Comparison of ENCODE assay signal across 8 cellular contexts in genomic region chr2:6877402-6878305, GRCh38. TPM values are rescaled to one million over a fixed set of nuclear protein-coding genes. Genes with fewer than 3 reads are reported as not detected.
DNase-seq lines count a peak whose midpoint lies in the region; ATAC-seq and TF ChIP-seq lines count a peak whose summit lies in the region.

Gene RSAD2, plus strand, starts transcription at chr2:6877777. Its CDS starts 24 bp downstream, at chr2:6877801.

- peak within 1 kb of the TSS; percentile 58 for H3K4me3 ChIP-seq in AG10803 (ENCODE audit: low read length)

- peak within 1 kb of the TSS; percentile 99 for H3K4me3 Mint-ChIP-seq in activated naive CD8-positive, alpha-beta T cell treated with anti-CD3 and anti-CD28 coated beads, Interleukin-2, amount 10 ng/mL, durations not matched to agents 7 days and 5 days

- H3K9me3 Mint-ChIP-seq in activated naive CD8-positive, alpha-beta T cell treated with anti-CD3 and anti-CD28 coated beads, Interleukin-2, amount 10 ng/mL, durations not matched to agents 7 days and 5 days = peaks cover 4% of the 10 kb centered on the region

- no peak for TF ChIP-seq CTCF in AG10803 (conservative IDR thresholded peaks at IDR 0.05; ENCODE audit: low read length)

- H3K36me3 Mint-ChIP-seq in activated naive CD8-positive, alpha-beta T cell treated with anti-CD3 and anti-CD28 coated beads, Interleukin-2, amount 10 ng/mL, durations not matched to agents 7 days and 5 days = peaks cover 64% of the 10 kb centered on the region

- DNase-seq in AG10803 (ENCODE audit: low read depth) = peak; percentile 27
- DNase-seq in NCI-H460 (ENCODE audit: extremely low read depth, low read depth) = peak; percentile 13
- DNase-seq in activated naive CD8-positive, alpha-beta T cell treated with anti-CD3 and anti-CD28 coated beads, Interleukin-2, amount 10 ng/mL, durations not matched to agents 7 days and 5 days = peak; percentile 68
- peak; percentile 77 for DNase-seq in iris pigment epithelial cell (ENCODE audit: low read depth)
- DNase-seq in stromal cell of bone marrow (ENCODE audit: low read depth) = peak; percentile 41
- no peak for DNase-seq in middle frontal gyrus (ENCODE audit: extremely low spot score, low spot score)

- no peaks in the 10 kb centered on the region for H3K27me3 Mint-ChIP-seq in activated naive CD8-positive, alpha-beta T cell treated with anti-CD3 and anti-CD28 coated beads, Interleukin-2, amount 10 ng/mL, durations not matched to agents 7 days and 5 days

- POLR2A ChIA-PET in activated naive CD8-positive, alpha-beta T cell treated with anti-CD3 and anti-CD28 coated beads, Interleukin-2, amount 10 ng/mL, durations not matched to agents 7 days and 5 days (lab: Charles Lee) = interaction anchor here (0.7 to 9.1 kb wide), 17 partner anchors 9 to 1804 kb away, joined by 3 to 557 read pairs (median 8); partner anchors contain the start of genes CMPK2 and ID2

- H3K4me1 Mint-ChIP-seq in activated naive CD8-positive, alpha-beta T cell treated with anti-CD3 and anti-CD28 coated beads, Interleukin-2, amount 10 ng/mL, durations not matched to agents 7 days and 5 days = peaks cover 56% of the 10 kb centered on the region

- peak within 1 kb of the TSS; percentile 95 for H3K27ac Mint-ChIP-seq in activated naive CD8-positive, alpha-beta T cell treated with anti-CD3 and anti-CD28 coated beads, Interleukin-2, amount 10 ng/mL, durations not matched to agents 7 days and 5 days

- ATAC-seq in GM18858 (IDR thresholded peaks at IDR 0.05; ENCODE audit: unreplicated experiment) (peak; percentile 81), HG03097 (IDR thresholded peaks at IDR 0.05; ENCODE audit: low FRiP score, unreplicated experiment) (peak; percentile 75)
- peak; percentile 81 for ATAC-seq in activated naive CD8-positive, alpha-beta T cell treated with anti-CD3 and anti-CD28 coated beads, Interleukin-2, amount 10 ng/mL, durations not matched to agents 7 days and 5 days (ENCODE audit: low read depth)

RNA-seq across cellular contexts. Expression of gene RSAD2, which starts in this region (rescaled TPM):
- 0.02 TPM in 1 of 2 replicates, not detected in the other for total RNA-seq in NCI-H460 (2014; rRNA removed; shearing (Covaris generic))
- polyA plus RNA-seq in NCI-H460 (2014; cell fraction: nucleus; rRNA removed) = 0.60 TPM in 1 of 2 replicates, not detected in the other
- 100 to 1,000 TPM; 104 to 105 TPM for total RNA-seq in activated naive CD8-positive, alpha-beta T cell treated with anti-CD3 and anti-CD28 coated beads, Interleukin-2, amount 10 ng/mL, durations not matched to agents 7 days and 5 days

Comparison
In these comparisons a context has a peak if more than half of its experiments do, and no peak if none do; other contexts are left out.
1. RNA of gene RSAD2 (total RNA-seq): 104 to 105 TPM in activated naive CD8-positive, alpha-beta T cell treated with anti-CD3 and anti-CD28 coated beads, Interleukin-2, amount 10 ng/mL, durations not matched to agents 7 days and 5 days; 0.02 TPM in NCI-H460; every median in the first group is over 100 times any median in the second.
2. Peak in DNase-seq in NCI-H460; RNA of the gene not detected or under 1 TPM.
3. Peak in every context shown above with its lines, with median percentiles within 50 percentile points of each other: ATAC-seq.